ENCODE assay signal across 16 cellular contexts in genomic region chr21:42445311-42445710, GRCh38. TPM values are rescaled to one million over a fixed set of nuclear protein-coding genes. Genes with fewer than 3 reads are reported as not detected.
DNase-seq lines count a peak whose midpoint lies in the region; ATAC-seq lines count a peak whose summit lies in the region.
"Had no signal": no experiment of that assay in that cellular context is flagged by ENCODE, and none has a peak within 500 bp of the region (broad histone marks: within the 10 kb centered on the region; RNA-seq: fewer than 3 reads in every experiment).

No MANE protein-coding gene starts in this region.

- no peak overlapping the region for H3K4me3 Mint-ChIP-seq in activated T-cell treated with anti-CD3 and anti-CD28 coated beads, Interleukin-2, amount 50 U/mL, for 24 hours
- no peak overlapping the region for H3K4me3 Mint-ChIP-seq in T-helper 17 cell
- no peak overlapping the region for H3K4me3 Mint-ChIP-seq in naive thymus-derived CD8-positive, alpha-beta T cell
- H3K4me3 Mint-ChIP-seq: CD4-positive, CD25-positive, alpha-beta regulatory T cell; H9 had no signal

- H3K9me3 ChIP-seq in T-helper 17 cell (ENCODE audit: control insufficient read depth, low read length, poor library complexity, severe bottlenecking): no peaks in the 10 kb centered on the region
- H3K9me3 ChIP-seq: BLaER1 treated with 17β-estradiol and CSF1 and Interleukin-3, amounts not matched to agents 10 nM and 100 nM had no signal

- POLR2A ChIA-PET in naive thymus-derived CD8-positive, alpha-beta T cell (lab: Charles Lee): interaction anchor here (1.0 to 2.8 kb wide), 4 partner anchors 17 to 64 kb away, joined by 4 to 16 read pairs (median 8); partner anchors contain the start of gene UBASH3A

- H3K27me3 Mint-ChIP-seq in activated T-cell treated with anti-CD3 and anti-CD28 coated beads, Interleukin-2, amount 50 U/mL, for 24 hours: no peaks in the 10 kb centered on the region
- no peaks in the 10 kb centered on the region for H3K27me3 Mint-ChIP-seq in T-helper 17 cell
- peaks cover 0 to 2% (median 0%) of the 10 kb centered on the region in 5 donors for H3K27me3 Mint-ChIP-seq in naive thymus-derived CD8-positive, alpha-beta T cell
- H3K27me3 Mint-ChIP-seq: CD4-positive, CD25-positive, alpha-beta regulatory T cell had no signal

- no peak for ATAC-seq in T-helper 17 cell
- no peak for ATAC-seq in naive thymus-derived CD8-positive, alpha-beta T cell

- H3K4me1 Mint-ChIP-seq in activated T-cell treated with anti-CD3 and anti-CD28 coated beads, Interleukin-2, amount 50 U/mL, for 24 hours (ENCODE audit: low read depth): peaks cover 48% of the 10 kb centered on the region
- H3K4me1 Mint-ChIP-seq in T-helper 17 cell: peaks cover 28% of the 10 kb centered on the region
- peaks cover 21 to 54% (median 35%) of the 10 kb centered on the region in 4 donors for H3K4me1 Mint-ChIP-seq in naive thymus-derived CD8-positive, alpha-beta T cell

- H3K27ac Mint-ChIP-seq in activated T-cell treated with anti-CD3 and anti-CD28 coated beads, Interleukin-2, amount 50 U/mL, for 24 hours: no peak overlapping the region
- peak overlapping the region; percentile 66 for H3K27ac Mint-ChIP-seq in T-helper 17 cell
- H3K27ac Mint-ChIP-seq in naive thymus-derived CD8-positive, alpha-beta T cell: peak overlapping the region in 7 of 10 donors; percentile 6 to 79 (median 48)
- H3K27ac Mint-ChIP-seq: CD4-positive, CD25-positive, alpha-beta regulatory T cell had no signal

- peaks cover 75% of the 10 kb centered on the region for H3K36me3 Mint-ChIP-seq in activated T-cell treated with anti-CD3 and anti-CD28 coated beads, Interleukin-2, amount 50 U/mL, for 24 hours (ENCODE audit: low read depth)
- peaks cover 6% of the 10 kb centered on the region for H3K36me3 Mint-ChIP-seq in T-helper 17 cell (ENCODE audit: low read depth)
- H3K36me3 Mint-ChIP-seq in naive thymus-derived CD8-positive, alpha-beta T cell: peaks cover 0 to 73% (median 9%) of the 10 kb centered on the region in 3 donors

- H3K9me3 Mint-ChIP-seq in activated T-cell treated with anti-CD3 and anti-CD28 coated beads, Interleukin-2, amount 50 U/mL, for 24 hours: no peaks in the 10 kb centered on the region
- no peaks in the 10 kb centered on the region for H3K9me3 Mint-ChIP-seq in naive thymus-derived CD8-positive, alpha-beta T cell
- H3K9me3 Mint-ChIP-seq: H9 had no signal

- peak; percentile 15 for DNase-seq in activated T-cell treated with anti-CD3 and anti-CD28 coated beads, Interleukin-2, amount 50 U/mL, for 1 hour
- DNase-seq in activated T-cell treated with anti-CD3 and anti-CD28 coated beads, Interleukin-2, amount 50 U/mL, for 24 hours: no peak
- DNase-seq in T-helper 17 cell: no peak
- peak in 1 of 10 donors; percentile 45 for DNase-seq in naive thymus-derived CD8-positive, alpha-beta T cell
- no peak for DNase-seq in activated gamma-delta T cell (lab: John Stamatoyannopoulos, UW)
- no peak for DNase-seq in stimulated activated CD4-positive, alpha-beta T cell treated with anti-CD3 and anti-CD28 coated beads, Interleukin-4, amount 100 ng/mL, for 4 hours
- DNase-seq in cerebellum (ENCODE audit: low spot score): no peak
- DNase-seq: ACHN; Calu3; CD4-positive, CD25-positive, alpha-beta regulatory T cell; DMS79; GDM1; GOT3; H9 had no signal

RNA-seq across cellular contexts. Expression of gene UBASH3A, which starts 41.6 kb away (rescaled TPM):
- total RNA-seq in T-helper 17 cell (10 to 100 TPM; 49.5 to 50.3 TPM), cerebellum (not detected)
- 10 to 100 TPM; 91.6 to 99.6 TPM for total RNA-seq in naive thymus-derived CD8-positive, alpha-beta T cell
- 10 to 100 TPM; 32.8 to 75.3 (median 53.9) TPM for polyA plus RNA-seq in naive thymus-derived CD8-positive, alpha-beta T cell
- total RNA-seq: A172, Calu3, H9 had no signal

RNA-seq across cellular contexts. Expression of gene TMPRSS3, which starts 49.5 kb away (rescaled TPM):
- total RNA-seq in T-helper 17 cell (1 to 10 TPM; 2.8 to 4.5 TPM), cerebellum (0.09 TPM)
- 1 to 10 TPM; 2.2 to 2.9 TPM for total RNA-seq in naive thymus-derived CD8-positive, alpha-beta T cell
- polyA plus RNA-seq in naive thymus-derived CD8-positive, alpha-beta T cell: 1 to 10 TPM in 1 of 3 donors, under 1 TPM in 1, not detected in 1; 0.89 to 1.4 TPM

RNA-seq across cellular contexts. Expression of gene RSPH1, which starts 50.7 kb away (rescaled TPM):
- total RNA-seq in T-helper 17 cell (under 1 TPM in 1 of 2 donors, not detected in 1; 0.47 TPM), cerebellum (2.4 TPM)
- under 1 TPM in 1 of 2 experiments, not detected in 1; 0.14 TPM for total RNA-seq in naive thymus-derived CD8-positive, alpha-beta T cell
- not detected for polyA plus RNA-seq in naive thymus-derived CD8-positive, alpha-beta T cell
- total RNA-seq: A172 had no signal
- polyA plus RNA-seq: CD4-positive, CD25-positive, alpha-beta regulatory T cell had no signal

Comparison
In these comparisons a context has a peak if more than half of its experiments do, and no peak if none do; other contexts are left out.
1. RNA of gene UBASH3A, which starts 41.6 kb away (total RNA-seq): 91.6 to 99.6 TPM in naive thymus-derived CD8-positive, alpha-beta T cell and 49.5 to 50.3 TPM in T-helper 17 cell; not detected in cerebellum (single experiment); every median in the first group is over 10 times any median in the second.